Comparison of ENCODE assay signal across 2 cellular contexts in the genomic region with DNA sequence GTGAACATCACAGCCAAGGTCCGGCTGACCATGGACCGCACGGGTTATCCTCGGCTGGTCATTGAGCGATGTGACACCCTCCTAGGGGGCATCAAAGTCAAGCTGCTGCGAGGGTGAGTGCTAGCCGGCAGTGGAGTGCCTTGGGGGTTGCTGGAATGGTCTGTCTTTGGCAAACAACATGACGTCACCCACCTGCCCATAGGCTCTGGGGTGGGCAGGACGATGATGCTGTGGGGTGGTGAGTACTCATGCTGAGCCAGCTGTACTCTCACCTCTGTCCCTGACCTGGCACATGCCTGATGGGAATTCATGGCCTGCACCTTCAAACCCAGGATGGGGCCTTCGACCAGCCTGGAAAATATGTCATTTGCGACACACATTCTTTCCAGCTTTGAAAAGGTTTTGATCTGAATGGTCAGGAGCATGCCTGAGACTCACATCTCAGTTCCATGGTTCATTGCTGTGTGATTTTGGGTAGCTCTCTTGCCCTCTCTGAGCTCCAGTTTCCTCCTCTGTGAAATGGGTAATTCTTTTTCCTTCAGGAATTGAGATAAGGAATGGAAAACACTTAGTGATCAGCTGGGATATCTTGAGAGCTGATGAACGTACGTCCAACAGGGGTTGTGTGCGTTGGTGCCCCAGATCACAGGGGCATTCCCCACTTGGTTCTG.
TF ChIP-seq lines count a peak whose summit lies in the region.

No MANE protein-coding gene starts in this region.

TF ChIP-seq in A549, 52 proteins besides CTCF, POLR2A, EP300 and RAD21:
- peak; percentile 57 for TF ChIP-seq ZFP36 (IDR thresholded peaks at IDR 0.05; ENCODE audit: borderline replicate concordance, partially characterized antibody)
- TF ChIP-seq FOSL2 (IDR thresholded peaks at IDR 0.05) = no peak
- TF ChIP-seq FOSL2 (CRISPR knock-in tag; IDR thresholded peaks at IDR 0.05) = no peak

TF ChIP-seq in H1, 55 proteins besides CTCF, POLR2A, EP300 and RAD21:
- TF ChIP-seq TEAD4 (IDR thresholded peaks at IDR 0.05; ENCODE audit: low read depth, low read length) (no peak), KDM1A (IDR thresholded peaks at IDR 0.05; ENCODE audit: borderline replicate concordance, low read length) (peak; percentile 25; the same call in 1 of the 2 replicates)
TF ChIP-seq in H1: peak in this region for 1.
